Comparison of ENCODE assay signal across 31 cellular contexts in genomic region chr10:59995862-59996261, GRCh38.
DNase-seq lines count a peak whose midpoint lies in the region; ATAC-seq and TF ChIP-seq lines count a peak whose summit lies in the region.
"Had no signal": no experiment of that assay in that cellular context is flagged by ENCODE, and none has a peak within 500 bp of the region (broad histone marks: within the 10 kb centered on the region; RNA-seq: fewer than 3 reads in every experiment).

No MANE protein-coding gene starts in this region.

- H3K4me3 ChIP-seq in lower lobe of right lung, result no peak overlapping the region
- H3K4me3 ChIP-seq: left ventricle myocardium inferior, right lobe of liver, stomach, tibial artery had no signal

- CTCF ChIA-PET in activated CD8-positive, alpha-beta memory T cell treated with anti-CD3 and anti-CD28 coated beads, Interleukin-2, amount 10 ng/mL, durations not matched to agents 7 days and 5 days (lab: Charles Lee), result no interaction called here

- H3K27ac ChIP-seq in lower lobe of right lung, result peak overlapping the region; percentile 37
- H3K27ac ChIP-seq: left ventricle myocardium inferior, neutrophil, right lobe of liver, stomach, tibial artery had no signal

- DNase-seq in NCI-H446 treated with DMSO at 0.1 percent for 48 hours (lab: John Stamatoyannopoulos, UW) (peak; percentile 2), NCI-H446 (lab: John Stamatoyannopoulos, UW) (no peak), lower lobe of right lung (no peak), NCI-H69 (lab: John Stamatoyannopoulos, UW) (no peak), T-helper 1 cell (no peak), natural killer cell (no peak)
- DNase-seq in activated CD8-positive, alpha-beta memory T cell treated with anti-CD3 and anti-CD28 coated beads, Interleukin-2, amount 10 ng/mL, durations not matched to agents 7 days and 5 days, result no peak
- DNase-seq: 8988T; activated CD4-positive, alpha-beta T cell treated with anti-CD3 and anti-CD28 coated beads, Interleukin-2, amount 10 ng/mL, durations not matched to agents 7 days and 5 days; activated gamma-delta T cell treated with Interleukin-2 at 50 U/mL for 16 hours; activated T-cell treated with anti-CD3 and anti-CD28 coated beads, Interleukin-2, amount 50 U/mL, for 4 hours; Caco-2; immature natural killer cell; left ventricle myocardium inferior; MM.1S; NCI-H2081 treated with DMSO at 0.1 percent for 48 hours; NCI-H226; NCI-H82; right lobe of liver; SIG-M5; stimulated activated CD4-positive, alpha-beta T cell treated with anti-CD3 and anti-CD28 coated beads, Interleukin-12 subunit alpha, Interleukin-12 subunit beta, amount 100 ng/mL, for 4 hours; stimulated activated CD4-positive, alpha-beta T cell treated with anti-CD3 and anti-CD28 coated beads, Interleukin-4, amount 100 ng/mL, for 1 hour; stomach; T1000; tibial artery had no signal

- no peaks in the 10 kb centered on the region for H3K27me3 ChIP-seq in lower lobe of right lung (ENCODE audit: low read depth)
- H3K27me3 ChIP-seq: neutrophil, right lobe of liver, stomach, tibial artery had no signal

- H3K36me3 ChIP-seq in lower lobe of right lung, result no peaks in the 10 kb centered on the region
- H3K36me3 ChIP-seq: left ventricle myocardium inferior, neutrophil, right lobe of liver, stomach, tibial artery had no signal

- TF ChIP-seq CTCF in lower lobe of right lung (IDR thresholded peaks at IDR 0.05) (no peak), natural killer cell (IDR thresholded peaks at IDR 0.05) (no peak)

- H3K4me1 Mint-ChIP-seq in activated CD8-positive, alpha-beta memory T cell treated with anti-CD3 and anti-CD28 coated beads, Interleukin-2, amount 10 ng/mL, durations not matched to agents 7 days and 5 days, result peaks cover 12% of the 10 kb centered on the region
- peaks cover 5 to 7% of the 10 kb centered on the region in 2 donors for H3K4me1 Mint-ChIP-seq in natural killer cell

- H3K27ac Mint-ChIP-seq in activated CD8-positive, alpha-beta memory T cell treated with anti-CD3 and anti-CD28 coated beads, Interleukin-2, amount 10 ng/mL, durations not matched to agents 7 days and 5 days, result no peak overlapping the region
- H3K27ac Mint-ChIP-seq in natural killer cell, result no peak overlapping the region
- H3K27ac Mint-ChIP-seq: activated CD4-positive, alpha-beta T cell treated with anti-CD3 and anti-CD28 coated beads, Interleukin-2, amount 10 ng/mL, durations not matched to agents 7 days and 5 days; CD14-positive monocyte; immature natural killer cell; progenitor cell of endocrine pancreas had no signal

- H3K9me3 Mint-ChIP-seq in activated CD8-positive, alpha-beta memory T cell treated with anti-CD3 and anti-CD28 coated beads, Interleukin-2, amount 10 ng/mL, durations not matched to agents 7 days and 5 days (ENCODE audit: low read depth), result peaks cover 2% of the 10 kb centered on the region
- no peaks in the 10 kb centered on the region for H3K9me3 Mint-ChIP-seq in natural killer cell
- H3K9me3 Mint-ChIP-seq: activated T-cell treated with anti-CD3 and anti-CD28 coated beads, Interleukin-2, amount 50 U/mL, for 4 hours had no signal

- H3K4me1 ChIP-seq in lower lobe of right lung, result no peaks in the 10 kb centered on the region
- H3K4me1 ChIP-seq: Caco-2, right lobe of liver, tibial artery had no signal

- H3K9me3 ChIP-seq in lower lobe of right lung, result no peaks in the 10 kb centered on the region
- H3K9me3 ChIP-seq: left ventricle myocardium inferior, neutrophil, right lobe of liver, stomach, tibial artery had no signal

- no peak overlapping the region for H3K4me3 Mint-ChIP-seq in activated CD8-positive, alpha-beta memory T cell treated with anti-CD3 and anti-CD28 coated beads, Interleukin-2, amount 10 ng/mL, durations not matched to agents 7 days and 5 days
- H3K4me3 Mint-ChIP-seq in natural killer cell, result no peak overlapping the region
- H3K4me3 Mint-ChIP-seq: activated CD4-positive, alpha-beta T cell treated with anti-CD3 and anti-CD28 coated beads, Interleukin-2, amount 10 ng/mL, durations not matched to agents 7 days and 5 days; activated T-cell treated with anti-CD3 and anti-CD28 coated beads, Interleukin-2, amount 50 U/mL, for 4 hours; CD14-positive monocyte; immature natural killer cell had no signal

- intact Hi-C loops in lower lobe of right lung (cut with DNase I) (no loop called here), natural killer cell (cut with micrococcal nuclease) (no loop called here)

- peak; percentile 68 for ATAC-seq in esophagus mucosa
- peak; percentile 47 to 68 for ATAC-seq in lower lobe of right lung
- no peak for ATAC-seq in activated CD8-positive, alpha-beta memory T cell treated with anti-CD3 and anti-CD28 coated beads, Interleukin-2, amount 10 ng/mL, durations not matched to agents 7 days and 5 days
- ATAC-seq in natural killer cell, result no peak
- ATAC-seq: activated T-cell treated with anti-CD3 and anti-CD28 coated beads, Interleukin-2, amount 50 U/mL, for 4 hours; HCT116; HepG2; right lobe of liver had no signal

- no peaks in the 10 kb centered on the region for H3K36me3 Mint-ChIP-seq in activated CD8-positive, alpha-beta memory T cell treated with anti-CD3 and anti-CD28 coated beads, Interleukin-2, amount 10 ng/mL, durations not matched to agents 7 days and 5 days
- H3K36me3 Mint-ChIP-seq in natural killer cell, result no peaks in the 10 kb centered on the region
- H3K36me3 Mint-ChIP-seq: CD14-positive monocyte, immature natural killer cell had no signal

- H3K27me3 Mint-ChIP-seq in activated CD8-positive, alpha-beta memory T cell treated with anti-CD3 and anti-CD28 coated beads, Interleukin-2, amount 10 ng/mL, durations not matched to agents 7 days and 5 days, result peaks cover 29% of the 10 kb centered on the region
- H3K27me3 Mint-ChIP-seq in natural killer cell (ENCODE audit: low read depth in 2 of 2), result peaks cover 0 to 7% of the 10 kb centered on the region in 2 donors
- H3K27me3 Mint-ChIP-seq: progenitor cell of endocrine pancreas had no signal

Comparison
In these comparisons a context has a peak if more than half of its experiments do, and no peak if none do; other contexts are left out.
1. ATAC-seq: peak in esophagus mucosa (single experiment) and lower lobe of right lung (2 of 2); none in activated CD8-positive, alpha-beta memory T cell treated with anti-CD3 and anti-CD28 coated beads, Interleukin-2, amount 10 ng/mL, durations not matched to agents 7 days and 5 days (single experiment) and natural killer cell (0 of 3).